8 cellular contexts compared by ENCODE assay signal in genomic region chr5:172479034-172479783, GRCh38. TPM values are rescaled to one million over a fixed set of nuclear protein-coding genes. Genes with fewer than 3 reads are reported as not detected.
DNase-seq lines count a peak whose midpoint lies in the region; ATAC-seq and TF ChIP-seq lines count a peak whose summit lies in the region.

No MANE protein-coding gene starts in this region.

- H3K27me3 ChIP-seq in liver (ENCODE audit: control insufficient read depth in 4 of 4, insufficient read depth in 4 of 4, low read length in 3 of 4): no peaks in the 10 kb centered on the region

- H3K4me1 ChIP-seq in liver (ENCODE audit: control insufficient read depth in 4 of 4, insufficient read depth in 4 of 4, low read length in 3 of 4): peaks cover 0 to 3% (median 2%) of the 10 kb centered on the region in 4 donors

- H3K4me3 ChIP-seq in liver (ENCODE audit: low read depth in 1 of 3, low read length in 3 of 3): no peak overlapping the region

- peak; percentile 74 to 83 for DNase-seq in NCI-H187 (lab: John Stamatoyannopoulos, UW)
- no peak for DNase-seq in NCI-H187 treated with DMSO at 0.1 percent for 48 hours (lab: John Stamatoyannopoulos, UW)
- DNase-seq in NCI-H510A (lab: John Stamatoyannopoulos, UW): peak; percentile 69
- DNase-seq in activated CD4-positive, alpha-beta T cell treated with anti-CD3 and anti-CD28 coated beads, Interleukin-2, amount 50 U/mL, for 1 hour: peak; percentile 39
- peak; percentile 11 for DNase-seq in effector CD4-positive, alpha-beta T cell
- peak; percentile 38 to 49 (median 46) for DNase-seq in stimulated activated CD4-positive, alpha-beta T cell treated with anti-CD3 and anti-CD28 coated beads, TNF-alpha, amount 100 ng/mL, for 48 hours (ENCODE audit: low read depth in 3 of 3)

- TF ChIP-seq CTCF in liver (IDR thresholded peaks at IDR 0.05; ENCODE audit: low read depth, low read length, missing input control): peak; percentile 97

- TF ChIP-seq RAD21 in liver (IDR thresholded peaks at IDR 0.05): peak; percentile 91 to 97

- no peak overlapping the region for H3K9ac ChIP-seq in liver (ENCODE audit: low read depth in 1 of 2, low read length in 2 of 2)

- H3K27ac ChIP-seq in liver (ENCODE audit: low read depth in 1 of 2, low read length in 2 of 2): peak overlapping the region in 1 of 2 donors; percentile 6

- ATAC-seq in HG03196 (IDR thresholded peaks at IDR 0.05; ENCODE audit: unreplicated experiment): peak; percentile 68

- no peaks in the 10 kb centered on the region for H3K36me3 ChIP-seq in liver (ENCODE audit: control insufficient read depth in 4 of 4, insufficient read depth in 3 of 4, low read depth in 1 of 4, low read length in 3 of 4)

- H3K9me3 ChIP-seq in liver (ENCODE audit: control insufficient read depth in 4 of 4, low read length in 3 of 4): peaks cover 0 to 2% (median 0%) of the 10 kb centered on the region in 4 donors

- 52% methylated on average over 21 of the region's 21 CpGs for WGBS in liver

TF ChIP-seq in liver, 16 proteins besides CTCF, POLR2A, EP300 and RAD21:
- no peak for TF ChIP-seq REST (IDR thresholded peaks at IDR 0.05)
- TF ChIP-seq HNF4A (conservative IDR thresholded peaks at IDR 0.05): peak; percentile 15 to 33
- TF ChIP-seq EGR1 (IDR thresholded peaks at IDR 0.05; ENCODE audit: low read depth in 2 of 2): no peak
- peak in 1 of 2 donors; percentile 38 for TF ChIP-seq RXRA (IDR thresholded peaks at IDR 0.05)
- no peak for TF ChIP-seq YY1 (IDR thresholded peaks at IDR 0.05)
- TF ChIP-seq GABPA (IDR thresholded peaks at IDR 0.05 in 1 of 2, conservative IDR thresholded peaks at IDR 0.05 in 1 of 2): no peak
- no peak for TF ChIP-seq ATF3 (IDR thresholded peaks at IDR 0.05)
- TF ChIP-seq MAX (IDR thresholded peaks at IDR 0.05): no peak
TF ChIP-seq in liver: peak in this region for 2.

RNA-seq across cellular contexts. Expression of gene SH3PXD2B, which starts 24.9 kb away (rescaled TPM):
- 1 to 10 TPM; 1.4 to 3.3 TPM for total RNA-seq in liver
- 1 to 10 TPM; 1.1 to 3.0 TPM for polyA plus RNA-seq in liver
